Comparison of ENCODE assay signal across 10 cellular contexts in the genomic region with DNA sequence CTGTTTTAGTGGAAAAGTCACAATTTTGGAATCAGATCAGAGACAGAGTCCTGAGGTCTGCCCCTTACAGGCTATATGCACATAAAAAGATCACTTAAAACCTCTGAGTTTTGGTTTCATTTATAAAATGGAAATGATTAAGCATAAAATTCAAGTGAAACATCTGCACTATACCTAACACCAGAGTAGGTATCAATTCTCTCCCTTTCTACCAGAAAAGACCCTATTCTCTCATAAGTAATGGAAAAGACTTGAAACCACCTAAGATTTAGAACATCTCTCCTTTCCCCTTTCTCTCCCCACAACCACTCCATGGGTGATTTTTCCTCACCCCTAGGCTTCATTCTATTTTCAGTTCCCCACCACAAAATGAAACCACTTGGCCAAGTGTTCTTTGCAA. TPM values are rescaled to one million over a fixed set of nuclear protein-coding genes. Genes with fewer than 3 reads are reported as not detected.
DNase-seq lines count a peak whose midpoint lies in the region; ATAC-seq and TF ChIP-seq lines count a peak whose summit lies in the region.
"Had no signal": no experiment of that assay in that cellular context is flagged by ENCODE, and none has a peak within 500 bp of the region (broad histone marks: within the 10 kb centered on the region; RNA-seq: fewer than 3 reads in every experiment).

No MANE protein-coding gene starts in this region.

- peaks cover 30% of the 10 kb centered on the region for H3K4me1 Mint-ChIP-seq in activated CD8-positive, alpha-beta memory T cell treated with anti-CD3 and anti-CD28 coated beads, Interleukin-2, amount 10 ng/mL, durations not matched to agents 7 days and 5 days
- peaks cover 22% of the 10 kb centered on the region for H3K4me1 Mint-ChIP-seq in stimulated activated effector memory CD8-positive, alpha-beta T cell treated with anti-CD3 and anti-CD28 coated beads, Interleukin-12 subunit alpha, Interleukin-12 subunit beta, amount 100 ng/mL, for 72 hours

- CTCF ChIA-PET in activated CD8-positive, alpha-beta memory T cell treated with anti-CD3 and anti-CD28 coated beads, Interleukin-2, amount 10 ng/mL, durations not matched to agents 7 days and 5 days (lab: Charles Lee), result no interaction called here

- TF ChIP-seq POLR2A in thyroid gland (IDR thresholded peaks at IDR 0.05), result no peak

- no peak overlapping the region for H3K27ac Mint-ChIP-seq in activated CD8-positive, alpha-beta memory T cell treated with anti-CD3 and anti-CD28 coated beads, Interleukin-2, amount 10 ng/mL, durations not matched to agents 7 days and 5 days
- H3K27ac Mint-ChIP-seq in stimulated activated effector memory CD8-positive, alpha-beta T cell treated with anti-CD3 and anti-CD28 coated beads, Interleukin-12 subunit alpha, Interleukin-12 subunit beta, amount 100 ng/mL, for 72 hours, result no peak overlapping the region

- H3K27me3 Mint-ChIP-seq in activated CD8-positive, alpha-beta memory T cell treated with anti-CD3 and anti-CD28 coated beads, Interleukin-2, amount 10 ng/mL, durations not matched to agents 7 days and 5 days, result no peaks in the 10 kb centered on the region

- no peak for TF ChIP-seq CTCF in thyroid gland (IDR thresholded peaks at IDR 0.05)

- peak overlapping the region; percentile 66 for H3K4me3 Mint-ChIP-seq in activated CD8-positive, alpha-beta memory T cell treated with anti-CD3 and anti-CD28 coated beads, Interleukin-2, amount 10 ng/mL, durations not matched to agents 7 days and 5 days
- H3K4me3 Mint-ChIP-seq in stimulated activated effector memory CD8-positive, alpha-beta T cell treated with anti-CD3 and anti-CD28 coated beads, Interleukin-12 subunit alpha, Interleukin-12 subunit beta, amount 100 ng/mL, for 72 hours, result peak overlapping the region; percentile 64

- H3K9me3 ChIP-seq in thyroid gland, result no peaks in the 10 kb centered on the region

- intact Hi-C loops in thyroid gland (cut with DNase I), result no loop called here

- peak; percentile 30 for ATAC-seq in activated CD8-positive, alpha-beta memory T cell treated with anti-CD3 and anti-CD28 coated beads, Interleukin-2, amount 10 ng/mL, durations not matched to agents 7 days and 5 days
- peak; percentile 64 for ATAC-seq in HG02870 (IDR thresholded peaks at IDR 0.05; ENCODE audit: unreplicated experiment)
- ATAC-seq in stimulated activated effector memory CD8-positive, alpha-beta T cell treated with anti-CD3 and anti-CD28 coated beads, Interleukin-12 subunit alpha, Interleukin-12 subunit beta, amount 100 ng/mL, for 72 hours, result peak; percentile 63

- H3K4me3 ChIP-seq in thyroid gland (replicated peaks in 1 of 3), result no peak overlapping the region

- no peaks in the 10 kb centered on the region for H3K36me3 ChIP-seq in thyroid gland

- no peaks in the 10 kb centered on the region for H3K36me3 Mint-ChIP-seq in activated CD8-positive, alpha-beta memory T cell treated with anti-CD3 and anti-CD28 coated beads, Interleukin-2, amount 10 ng/mL, durations not matched to agents 7 days and 5 days
- no peaks in the 10 kb centered on the region for H3K36me3 Mint-ChIP-seq in stimulated activated effector memory CD8-positive, alpha-beta T cell treated with anti-CD3 and anti-CD28 coated beads, Interleukin-12 subunit alpha, Interleukin-12 subunit beta, amount 100 ng/mL, for 72 hours

- no peaks in the 10 kb centered on the region for H3K27me3 ChIP-seq in thyroid gland

- no peaks in the 10 kb centered on the region for H3K4me1 ChIP-seq in thyroid gland

- DNase-seq in activated CD8-positive, alpha-beta memory T cell treated with anti-CD3 and anti-CD28 coated beads, Interleukin-2, amount 10 ng/mL, durations not matched to agents 7 days and 5 days, result no peak
- no peak for DNase-seq in activated CD8-positive, alpha-beta memory T cell treated with anti-CD3 and anti-CD28 coated beads for 24 hours
- DNase-seq in RPMI8226 (peak; percentile 19), SW 1271 (lab: John Stamatoyannopoulos, UW) (no peak), thyroid gland (no peak)
- DNase-seq in stimulated activated effector memory CD8-positive, alpha-beta T cell treated with anti-CD3 and anti-CD28 coated beads, Interleukin-12 subunit alpha, Interleukin-12 subunit beta, amount 100 ng/mL, for 72 hours (ENCODE audit: low spot score in 2 of 2), result no peak
- no peak for DNase-seq in stimulated activated CD8-positive, alpha-beta memory T cell treated with anti-CD3 and anti-CD28 coated beads, Interleukin-4, amount 100 ng/mL, for 48 hours
- DNase-seq: mammary epithelial cell, NCI-H2227 treated with DMSO at 0.1 percent for 48 hours had no signal

- no peaks in the 10 kb centered on the region for H3K9me3 Mint-ChIP-seq in activated CD8-positive, alpha-beta memory T cell treated with anti-CD3 and anti-CD28 coated beads, Interleukin-2, amount 10 ng/mL, durations not matched to agents 7 days and 5 days (ENCODE audit: low read depth)
- no peaks in the 10 kb centered on the region for H3K9me3 Mint-ChIP-seq in stimulated activated effector memory CD8-positive, alpha-beta T cell treated with anti-CD3 and anti-CD28 coated beads, Interleukin-12 subunit alpha, Interleukin-12 subunit beta, amount 100 ng/mL, for 72 hours

- H3K27ac ChIP-seq in thyroid gland, result peak overlapping the region in 1 of 3 donors; percentile 62

RNA-seq across cellular contexts. Expression of a gene that starts 0.9 kb away (rescaled TPM):
- total RNA-seq in activated CD8-positive, alpha-beta memory T cell treated with anti-CD3 and anti-CD28 coated beads, Interleukin-2, amount 10 ng/mL, durations not matched to agents 7 days and 5 days, result under 1 TPM in 1 of 2 experiments, not detected in 1; 0.16 TPM
- total RNA-seq in thyroid gland, result 1 to 10 TPM; 2.1 to 3.6 (median 2.4) TPM
- total RNA-seq: mammary epithelial cell had no signal
